Comparison of ENCODE assay signal across 19 cellular contexts in the genomic region with DNA sequence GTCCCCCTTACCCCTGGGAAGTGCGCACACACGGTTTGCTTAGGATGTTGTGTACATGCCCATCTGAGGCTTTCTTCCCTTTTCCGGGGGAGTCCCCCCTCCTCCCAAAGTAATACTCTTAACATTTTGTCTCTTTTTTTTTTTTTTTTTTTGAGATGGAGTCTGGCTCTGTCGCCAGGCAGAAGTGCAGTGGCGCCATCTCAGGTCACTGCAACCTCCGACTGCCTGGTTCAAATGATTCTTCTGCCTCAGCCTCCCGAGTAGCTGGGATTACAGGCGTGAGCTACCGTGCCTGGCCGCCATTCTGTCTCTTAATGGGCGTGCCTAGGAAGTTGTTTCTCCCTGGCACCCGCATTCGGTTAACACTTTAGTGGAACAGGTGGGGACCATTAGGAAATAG. TPM values are rescaled to one million over a fixed set of nuclear protein-coding genes. Genes with fewer than 3 reads are reported as not detected.
DNase-seq lines count a peak whose midpoint lies in the region; ATAC-seq and TF ChIP-seq lines count a peak whose summit lies in the region.
"Had no signal": no experiment of that assay in that cellular context is flagged by ENCODE, and none has a peak within 500 bp of the region (broad histone marks: within the 10 kb centered on the region; RNA-seq: fewer than 3 reads in every experiment).

No MANE protein-coding gene starts in this region.

- H3F3A ChIP-seq in Loucy (ENCODE audit: low read depth): no peaks in the 10 kb centered on the region; the same call in 1 of the 2 replicates
- H3F3A ChIP-seq in MM.1S (ENCODE audit: insufficient read depth, low read length): no peaks in the 10 kb centered on the region

- H3K9me2 ChIP-seq in Loucy (replicated peaks; ENCODE audit: low read depth, low read length): no peaks in the 10 kb centered on the region
- no peaks in the 10 kb centered on the region for H3K9me2 ChIP-seq in MM.1S (replicated peaks; ENCODE audit: insufficient read depth, low read length)

- H3K4me3 Mint-ChIP-seq in MCF 10A (ENCODE audit: unreplicated experiment): no peak overlapping the region
- no peak overlapping the region for H3K4me3 Mint-ChIP-seq in brain
- H3K4me3 Mint-ChIP-seq: activated CD8-positive, alpha-beta memory T cell treated with anti-CD3 and anti-CD28 coated beads, Interleukin-2, amount 10 ng/mL, durations not matched to agents 7 days and 5 days; neural crest cell had no signal

- WGBS in transverse colon (ENCODE audit: low coverage in 1 of 2), 2 donors: 45 to 47% methylated on average over 3 to 13 of the region's 13 CpGs
- WGBS in esophagus muscularis mucosa: 63% methylated on average over 13 of the region's 13 CpGs

- in situ Hi-C loops in transverse colon (cut with MboI; ENCODE audit: low pct_ligation_motif_present in 1 of 4, low pct_unique_long_range_greater_than_20kb in 1 of 4, low sequenced_read_pairs in 3 of 4): no loop called here

- H3K9me3 ChIP-seq in breast epithelium (no peaks in the 10 kb centered on the region), Loucy (ENCODE audit: insufficient read depth, low read depth, low read length) (no peaks in the 10 kb centered on the region), transverse colon (no peaks in the 10 kb centered on the region), MM.1S (replicated peaks; ENCODE audit: insufficient read depth, low read length) (no peaks in the 10 kb centered on the region), esophagus muscularis mucosa (no peaks in the 10 kb centered on the region)
- H3K9me3 ChIP-seq: BLaER1, colonic mucosa, right atrium auricular region had no signal

- H3K27me3 Mint-ChIP-seq in MCF 10A (ENCODE audit: insufficient read depth, unreplicated experiment) (no peaks in the 10 kb centered on the region), brain (peaks cover 4% of the 10 kb centered on the region)

- 0 out of 2 replicates have a peak overlapping the region, but pooled peaks have one; percentile 9 for H2AFZ ChIP-seq in Loucy (ENCODE audit: low read length)
- H2AFZ ChIP-seq in MM.1S (ENCODE audit: low read length): no peak overlapping the region

- H3K4me2 ChIP-seq in Loucy (ENCODE audit: low read depth, low read length, poor library complexity, severe bottlenecking) (no peak overlapping the region), MM.1S (ENCODE audit: low read depth, low read length) (no peak overlapping the region)
- H3K4me2 ChIP-seq: BLaER1 had no signal

- no peaks in the 10 kb centered on the region for H3K9me3 Mint-ChIP-seq in MCF 10A (ENCODE audit: unreplicated experiment)
- H3K9me3 Mint-ChIP-seq in brain: peaks cover 0 to 4% (median 0%) of the 10 kb centered on the region in 5 experiments
- H3K9me3 Mint-ChIP-seq: neural crest cell had no signal

- H4K20me1 ChIP-seq in Loucy (ENCODE audit: insufficient read depth, low read length, poor library complexity, severe bottlenecking): no peaks in the 10 kb centered on the region
- no peaks in the 10 kb centered on the region for H4K20me1 ChIP-seq in MM.1S (ENCODE audit: insufficient read depth, low read length)
- H4K20me1 ChIP-seq: BLaER1 had no signal

- POLR2A ChIA-PET in MCF 10A (lab: Yijun Ruan, JAX): interaction anchor here (1.4 to 4.0 kb wide), 2 partner anchors 16 to 20 kb away, joined by 3 to 19 read pairs; a partner anchor contains a TSS

- CTCF ChIA-PET in MCF 10A (lab: Yijun Ruan, JAX): no interaction called here

- no peak for ATAC-seq in foreskin keratinocyte
- ATAC-seq: activated CD8-positive, alpha-beta memory T cell treated with anti-CD3 and anti-CD28 coated beads, Interleukin-2, amount 10 ng/mL, durations not matched to agents 7 days and 5 days had no signal

- H3K27me3 ChIP-seq in breast epithelium (no peaks in the 10 kb centered on the region), Loucy (ENCODE audit: insufficient read depth, low read length, poor library complexity, severe bottlenecking) (no peaks in the 10 kb centered on the region), transverse colon (no peaks in the 10 kb centered on the region), MM.1S (replicated peaks; ENCODE audit: insufficient read depth, low read length) (no peaks in the 10 kb centered on the region), foreskin keratinocyte (no peaks in the 10 kb centered on the region), esophagus muscularis mucosa (no peaks in the 10 kb centered on the region)
- H3K27me3 ChIP-seq: BLaER1, colonic mucosa, right atrium auricular region had no signal

- intact Hi-C loops in breast epithelium (cut with DNase I; ENCODE audit: low total_unique reads): no loop called here
- intact Hi-C loops in MCF 10A (cut with micrococcal nuclease): no loop called here
- intact Hi-C loops in transverse colon (cut with DNase I; ENCODE audit: low total_unique reads): no loop called here
- intact Hi-C loops in esophagus muscularis mucosa (cut with DNase I): no loop called here

- H3K79me2 ChIP-seq in Loucy (ENCODE audit: insufficient read depth, low read length) (peaks cover 5% of the 10 kb centered on the region), MM.1S (ENCODE audit: low read length) (peaks cover 4% of the 10 kb centered on the region; the same call in 1 of the 2 replicates)

- H3K36me3 Mint-ChIP-seq in MCF 10A (ENCODE audit: insufficient read depth, unreplicated experiment) (no peaks in the 10 kb centered on the region), brain (no peaks in the 10 kb centered on the region)
- H3K36me3 Mint-ChIP-seq: activated CD8-positive, alpha-beta memory T cell treated with anti-CD3 and anti-CD28 coated beads, Interleukin-2, amount 10 ng/mL, durations not matched to agents 7 days and 5 days had no signal

- H3K27ac Mint-ChIP-seq in MCF 10A (ENCODE audit: low read depth, unreplicated experiment) (no peak overlapping the region), brain (peak overlapping the region in 3 of 5 experiments; percentile 24 to 57 (median 28))
- H3K27ac Mint-ChIP-seq: activated CD8-positive, alpha-beta memory T cell treated with anti-CD3 and anti-CD28 coated beads, Interleukin-2, amount 10 ng/mL, durations not matched to agents 7 days and 5 days had no signal

- H3K4me3 ChIP-seq in breast epithelium (peak overlapping the region in 2 of 3 donors; percentile 29 to 47), Loucy (ENCODE audit: low read length, poor library complexity, severe bottlenecking) (no peak overlapping the region), transverse colon (peak overlapping the region in 1 of 4 donors; percentile 17), MM.1S (ENCODE audit: low read length) (no peak overlapping the region), esophagus muscularis mucosa (no peak overlapping the region)
- H3K4me3 ChIP-seq: BLaER1, colonic mucosa, right atrium auricular region had no signal

- no peak for TF ChIP-seq EP300 in transverse colon (IDR thresholded peaks at IDR 0.05; ENCODE audit: low read depth)
- no peak for TF ChIP-seq EP300 in esophagus muscularis mucosa (IDR thresholded peaks at IDR 0.05)

- H3K36me3 ChIP-seq in breast epithelium (no peaks in the 10 kb centered on the region), Loucy (ENCODE audit: insufficient read depth, low read length) (no peaks in the 10 kb centered on the region), transverse colon (no peaks in the 10 kb centered on the region), MM.1S (replicated peaks; ENCODE audit: insufficient read depth, low read length) (no peaks in the 10 kb centered on the region), esophagus muscularis mucosa (no peaks in the 10 kb centered on the region)
- H3K36me3 ChIP-seq: BLaER1, colonic mucosa, right atrium auricular region had no signal

- peak overlapping the region; percentile 30 to 41 for H3K27ac ChIP-seq in breast epithelium
- H3K27ac ChIP-seq in transverse colon: peak overlapping the region in 1 of 4 donors; percentile 3
- H3K27ac ChIP-seq in MM.1S (ENCODE audit: low read length): no peak overlapping the region
- no peak overlapping the region for H3K27ac ChIP-seq in foreskin keratinocyte
- H3K27ac ChIP-seq in esophagus muscularis mucosa (replicated peaks in 1 of 4): no peak overlapping the region
- H3K27ac ChIP-seq: BLaER1, colonic mucosa, epithelial cell of prostate, right atrium auricular region had no signal

- H3K4me1 ChIP-seq in breast epithelium (no peaks in the 10 kb centered on the region), Loucy (ENCODE audit: insufficient read depth, low read length, poor library complexity, severe bottlenecking) (peaks cover 12% of the 10 kb centered on the region), transverse colon (peaks cover 0 to 33% (median 13%) of the 10 kb centered on the region in 4 donors), MM.1S (ENCODE audit: low read length) (no peaks in the 10 kb centered on the region), foreskin keratinocyte (peaks cover 12% of the 10 kb centered on the region), esophagus muscularis mucosa (peaks cover 7 to 10% (median 9%) of the 10 kb centered on the region in 4 donors)

- no peak for TF ChIP-seq POLR2A in breast epithelium (IDR thresholded peaks at IDR 0.05)
- TF ChIP-seq POLR2A in transverse colon (IDR thresholded peaks at IDR 0.05): no peak
- TF ChIP-seq POLR2A in esophagus muscularis mucosa (IDR thresholded peaks at IDR 0.05; ENCODE audit: low read depth): no peak

- no TSS peak for BruUV-seq in MCF 10A (replicated peaks; lab: Mats Ljungman, UMichigan)

- H3K9ac ChIP-seq in Loucy (ENCODE audit: low read depth, low read length, poor library complexity, severe bottlenecking) (no peak overlapping the region), MM.1S (ENCODE audit: low read length) (no peak overlapping the region)
- H3K9ac ChIP-seq: BLaER1 had no signal

- TF ChIP-seq CTCF in breast epithelium (IDR thresholded peaks at IDR 0.05): no peak
- TF ChIP-seq CTCF in MCF 10A (IDR thresholded peaks at IDR 0.05; ENCODE audit: unreplicated experiment): no peak
- peak; percentile 32 for TF ChIP-seq CTCF in Loucy (conservative IDR thresholded peaks at IDR 0.05; ENCODE audit: low read length)
- TF ChIP-seq CTCF in brain (conservative IDR thresholded peaks at IDR 0.05): no peak
- TF ChIP-seq CTCF in transverse colon (IDR thresholded peaks at IDR 0.05): no peak
- TF ChIP-seq CTCF in MM.1S (IDR thresholded peaks at IDR 0.05; ENCODE audit: low read length): no peak
- no peak for TF ChIP-seq CTCF in foreskin keratinocyte (conservative IDR thresholded peaks at IDR 0.05)
- no peak for TF ChIP-seq CTCF in esophagus muscularis mucosa (IDR thresholded peaks at IDR 0.05)

- no peak for DNase-seq in breast epithelium (ENCODE audit: low spot score in 2 of 2)
- no peak for DNase-seq in MCF 10A (ENCODE audit: unreplicated experiment)
- peak; percentile 22 for DNase-seq in transverse colon
- DNase-seq in MM.1S: no peak
- no peak for DNase-seq in foreskin keratinocyte
- DNase-seq in esophagus muscularis mucosa (ENCODE audit: extremely low spot score): no peak
- DNase-seq: activated CD8-positive, alpha-beta memory T cell treated with anti-CD3 and anti-CD28 coated beads, Interleukin-2, amount 10 ng/mL, durations not matched to agents 7 days and 5 days; activated effector memory CD4-positive, alpha-beta T cell treated with anti-CD3 and anti-CD28 coated beads, Interleukin-2, amount 50 U/mL, for 16 hours; aorta; colonic mucosa; DMS153; stimulated activated CD4-positive, alpha-beta T cell treated with anti-CD3 and anti-CD28 coated beads, Interleukin-1b, Interleukin-23, amount 100 ng/mL, for 48 hours; substantia nigra had no signal

- H3K4me1 Mint-ChIP-seq in MCF 10A (ENCODE audit: insufficient read depth, unreplicated experiment) (no peaks in the 10 kb centered on the region), brain (peaks cover 9% of the 10 kb centered on the region)

RNA-seq across cellular contexts. Expression of a gene that starts 4.5 kb away (rescaled TPM):
- total RNA-seq in breast epithelium (10 to 100 TPM; 43.3 to 82.5 (median 64.6) TPM), MCF 10A (2022) (53.3 and 65.0 TPM in 2 replicates), transverse colon (10 to 100 TPM; 19.8 to 94.5 (median 67.4) TPM), foreskin keratinocyte (57.6 and 58.2 TPM in 2 replicates), esophagus muscularis mucosa (10 to 100 TPM; 21.4 to 49.4 (median 43.7) TPM)
- polyA plus RNA-seq in brain (ENCODE audit: insufficient read depth, low read depth, low replicate concordance) (17.2 TPM), foreskin keratinocyte (19.0 and 21.2 TPM in 2 replicates)

RNA-seq across cellular contexts. Expression of a gene that starts 16.4 kb away (rescaled TPM):
- 10 to 100 TPM; 21.0 to 25.5 (median 23.6) TPM for total RNA-seq in breast epithelium
- total RNA-seq in MCF 10A (2022): 17.5 and 22.3 TPM in 2 replicates
- polyA plus RNA-seq in brain (ENCODE audit: insufficient read depth, low read depth, low replicate concordance): 19.0 TPM
- 10 to 100 TPM in 3 of 4 donors, 1 to 10 TPM in 1; 2.6 to 46.8 (median 18.0) TPM for total RNA-seq in transverse colon
- total RNA-seq in foreskin keratinocyte: 11.6 and 12.4 TPM in 2 replicates
- 14.6 and 15.0 TPM in 2 replicates for polyA plus RNA-seq in foreskin keratinocyte
- 10 to 100 TPM; 10.7 to 28.2 (median 21.8) TPM for total RNA-seq in esophagus muscularis mucosa

RNA-seq across cellular contexts. Expression of a gene that starts 52.1 kb away (rescaled TPM):
- 100 to 1,000 TPM; 120 to 200 (median 146) TPM for total RNA-seq in breast epithelium
- total RNA-seq in MCF 10A (2022): 217 and 228 TPM in 2 replicates
- 77.4 TPM for polyA plus RNA-seq in brain (ENCODE audit: insufficient read depth, low read depth, low replicate concordance)
- 100 to 1,000 TPM in 3 of 4 donors, 10 to 100 TPM in 1; 40.8 to 184 (median 152) TPM for total RNA-seq in transverse colon
- total RNA-seq in foreskin keratinocyte: 117 and 119 TPM in 2 replicates
- polyA plus RNA-seq in foreskin keratinocyte: 110 and 127 TPM in 2 replicates
- 100 to 1,000 TPM in 2 of 4 donors, 10 to 100 TPM in 2; 52.3 to 144 (median 103) TPM for total RNA-seq in esophagus muscularis mucosa

Comparison
In these comparisons a context has a peak if more than half of its experiments do, and no peak if none do; other contexts are left out.
1. H3K27ac ChIP-seq: peak in breast epithelium (2 of 2); none in MM.1S (single experiment), foreskin keratinocyte (single experiment) and esophagus muscularis mucosa (0 of 4).
2. H3K4me3 ChIP-seq: peak in breast epithelium (2 of 3); none in Loucy (single experiment), MM.1S (single experiment) and esophagus muscularis mucosa (0 of 4).